21 cellular contexts compared by ENCODE assay signal in the genomic region with DNA sequence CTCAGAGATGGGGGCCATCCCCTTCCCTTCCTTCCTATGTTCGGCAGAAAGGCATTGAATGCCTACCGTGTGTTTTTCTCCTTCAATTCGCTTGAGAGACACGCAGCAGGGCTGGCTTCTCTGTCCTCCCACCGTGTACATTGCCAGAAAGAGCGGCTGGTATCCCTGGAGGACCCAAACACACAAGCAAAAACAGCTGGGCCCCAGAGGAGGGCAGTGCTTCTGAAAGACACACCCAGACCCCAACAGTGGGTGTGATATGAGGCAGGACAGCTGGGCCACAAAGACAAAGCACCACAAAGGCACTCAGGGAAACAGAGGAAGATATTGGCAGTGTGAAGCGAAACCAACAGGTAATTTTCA.
DNase-seq lines count a peak whose midpoint lies in the region; ATAC-seq, FAIRE-seq and TF ChIP-seq lines count a peak whose summit lies in the region.
"Had no signal": no experiment of that assay in that cellular context is flagged by ENCODE, and none has a peak within 500 bp of the region (broad histone marks: within the 10 kb centered on the region; RNA-seq: fewer than 3 reads in every experiment).

No MANE protein-coding gene starts in this region.

- peaks cover 4% of the 10 kb centered on the region; the same call in 1 of the 2 replicates for H3K79me2 ChIP-seq in HCT116 (ENCODE audit: insufficient read depth, low read length)
- no peaks in the 10 kb centered on the region for H3K79me2 ChIP-seq in astrocyte (ENCODE audit: insufficient read depth, low read length)

- H3K9me3 ChIP-seq in HCT116 (ENCODE audit: control insufficient read depth in 1 of 2, insufficient read depth in 1 of 2, low read depth in 1 of 2, low read length in 2 of 2) = no peaks in the 10 kb centered on the region
- no peaks in the 10 kb centered on the region for H3K9me3 ChIP-seq in astrocyte (ENCODE audit: insufficient read depth, low read depth, low read length)
- H3K9me3 ChIP-seq in left ventricle myocardium inferior (replicated peaks) = no peaks in the 10 kb centered on the region
- H3K9me3 ChIP-seq: psoas muscle had no signal

- H3K9me3 Mint-ChIP-seq in astrocyte (ENCODE audit: unreplicated experiment) = no peaks in the 10 kb centered on the region
- H3K9me3 Mint-ChIP-seq: activated naive CD8-positive, alpha-beta T cell treated with anti-CD3 and anti-CD28 coated beads, Interleukin-2, amount 50 U/mL, for 24 hours; activated T-helper 17 cell treated with anti-CD3 and anti-CD28 coated beads, Interleukin-2, amount 50 U/mL, for 72 hours; neural crest cell had no signal

- H3K36me3 ChIP-seq in HCT116 (ENCODE audit: control insufficient read depth in 1 of 2, insufficient read depth in 2 of 2, low read length in 2 of 2) (no peaks in the 10 kb centered on the region), astrocyte (ENCODE audit: insufficient read depth, low read length) (no peaks in the 10 kb centered on the region), left ventricle myocardium inferior (peaks cover 12% of the 10 kb centered on the region), rectal smooth muscle tissue (ENCODE audit: control insufficient read depth, insufficient read depth, low read length) (no peaks in the 10 kb centered on the region)

- POLR2A ChIA-PET in HCT116 (lab: Charles Lee) = interaction anchor here (1.5 kb wide), 1 partner anchor 10 kb away, joined by 3 read pairs; no protein-coding TSS in a partner anchor

- H3K27me3 ChIP-seq in HCT116 (ENCODE audit: insufficient read depth, low read length) = no peaks in the 10 kb centered on the region
- no peaks in the 10 kb centered on the region for H3K27me3 ChIP-seq in astrocyte (ENCODE audit: insufficient read depth, low read length)
- no peaks in the 10 kb centered on the region for H3K27me3 ChIP-seq in left ventricle myocardium inferior (ENCODE audit: low read depth)
- no peaks in the 10 kb centered on the region for H3K27me3 ChIP-seq in rectal smooth muscle tissue (ENCODE audit: control insufficient read depth, insufficient read depth, low read length)

- BruUV-seq in HCT116 (replicated peaks; lab: Mats Ljungman, UMichigan) = no TSS peak

- peak overlapping the region; percentile 61 for H3K4me2 ChIP-seq in HCT116 (ENCODE audit: low read length)
- H3K4me2 ChIP-seq in astrocyte (ENCODE audit: low read length) = peak overlapping the region; percentile 44

- TF ChIP-seq CTCF in HCT116 (IDR thresholded peaks at IDR 0.05 in 2 of 3, conservative IDR thresholded peaks at IDR 0.05 in 1 of 3; ENCODE audit: borderline replicate concordance in 1 of 3, insufficient read depth in 1 of 3, low read depth in 2 of 3, low read length in 2 of 3) = no peak
- no peak for TF ChIP-seq CTCF in astrocyte (IDR thresholded peaks at IDR 0.05; ENCODE audit: insufficient read depth, low read depth, low read length)
- no peak for TF ChIP-seq CTCF in left ventricle myocardium inferior (IDR thresholded peaks at IDR 0.05; ENCODE audit: borderline replicate concordance)

- RAD21 ChIA-PET in HCT116 (lab: Charles Lee; ENCODE audit: low non-redundant PET in 1 of 2, low total read pairs in 2 of 2, uncharacterized antibody in 2 of 2, unreplicated experiment in 2 of 2) = interaction anchor here in 1 of 2 experiments (0.5 kb wide), 1 partner anchor 551 kb away, joined by 4 read pairs; no protein-coding TSS in a partner anchor

- H3K4me3 ChIP-seq in HCT116 (replicated peaks in 1 of 2; ENCODE audit: low read depth in 1 of 2, low read length in 2 of 2) (peak overlapping the region in 1 of 2 experiments; percentile 13; a peak in 2 of 4 replicates), astrocyte (ENCODE audit: insufficient read depth, low read depth, low read length) (no peak overlapping the region), left ventricle myocardium inferior (no peak overlapping the region), rectal smooth muscle tissue (ENCODE audit: low read length) (no peak overlapping the region)
- H3K4me3 ChIP-seq: psoas muscle, SK-N-MC had no signal

- DNase-seq in HCT116 (ENCODE audit: low read depth, low spot score) = no peak
- peak; percentile 26 for DNase-seq in astrocyte (ENCODE audit: low read depth)
- DNase-seq in left ventricle myocardium inferior = no peak
- no peak for DNase-seq in CD1c-positive myeloid dendritic cell (ENCODE audit: extremely low spot score)
- DNase-seq in stimulated activated CD4-positive, alpha-beta T cell treated with anti-CD3 and anti-CD28 coated beads, Interleukin-12 subunit alpha, Interleukin-12 subunit beta, amount 100 ng/mL, for 4 hours = no peak
- no peak for DNase-seq in stimulated activated CD4-positive, alpha-beta T cell treated with anti-CD3 and anti-CD28 coated beads, Interleukin-2, amount 100 ng/mL, for 48 hours
- DNase-seq: activated CD4-positive, alpha-beta T cell treated with anti-CD3 and anti-CD28 coated beads for 1 hour; activated naive CD8-positive, alpha-beta T cell treated with anti-CD3 and anti-CD28 coated beads, Interleukin-2, amount 50 U/mL, for 24 hours; caudate nucleus; foreskin fibroblast; NCI-H2081; NCI-H748 treated with DMSO at 0.1 percent for 48 hours; OCI-M1; psoas muscle; T-helper 9 cell had no signal

- H3K36me3 Mint-ChIP-seq in astrocyte (ENCODE audit: low read depth, unreplicated experiment) = peaks cover 5% of the 10 kb centered on the region

- H3K27me3 Mint-ChIP-seq in astrocyte (ENCODE audit: low read depth, unreplicated experiment) = no peaks in the 10 kb centered on the region
- H3K27me3 Mint-ChIP-seq: activated naive CD8-positive, alpha-beta T cell treated with anti-CD3 and anti-CD28 coated beads, Interleukin-2, amount 50 U/mL, for 24 hours; activated T-helper 17 cell treated with anti-CD3 and anti-CD28 coated beads, Interleukin-2, amount 50 U/mL, for 72 hours had no signal

- H3K4me1 ChIP-seq in HCT116 (ENCODE audit: control insufficient read depth in 1 of 2, insufficient read depth in 2 of 2, low read length in 2 of 2) = peaks cover 18 to 46% of the 10 kb centered on the region in 2 experiments
- H3K4me1 ChIP-seq in astrocyte (ENCODE audit: insufficient read depth, low read length) = peaks cover 11% of the 10 kb centered on the region
- H3K4me1 ChIP-seq in left ventricle myocardium inferior = peaks cover 34% of the 10 kb centered on the region
- H3K4me1 ChIP-seq in rectal smooth muscle tissue (ENCODE audit: control insufficient read depth, insufficient read depth, low read length) = peaks cover 6% of the 10 kb centered on the region
- H3K4me1 ChIP-seq: psoas muscle had no signal

- H3K9me2 ChIP-seq in HCT116 (ENCODE audit: insufficient read depth) = no peaks in the 10 kb centered on the region

- H3K27ac Mint-ChIP-seq in astrocyte (ENCODE audit: unreplicated experiment) = peak overlapping the region; percentile 100
- H3K27ac Mint-ChIP-seq: activated naive CD8-positive, alpha-beta T cell treated with anti-CD3 and anti-CD28 coated beads, Interleukin-2, amount 50 U/mL, for 24 hours; activated T-helper 17 cell treated with anti-CD3 and anti-CD28 coated beads, Interleukin-2, amount 50 U/mL, for 72 hours had no signal

- TF ChIP-seq RAD21 in HCT116 (IDR thresholded peaks at IDR 0.05; ENCODE audit: low read depth) = no peak

- peaks cover 13% of the 10 kb centered on the region for H3K4me1 Mint-ChIP-seq in astrocyte (ENCODE audit: low read depth, unreplicated experiment)
- H3K4me1 Mint-ChIP-seq: activated naive CD8-positive, alpha-beta T cell treated with anti-CD3 and anti-CD28 coated beads, Interleukin-2, amount 50 U/mL, for 24 hours; activated T-helper 17 cell treated with anti-CD3 and anti-CD28 coated beads, Interleukin-2, amount 50 U/mL, for 72 hours had no signal

- no peak overlapping the region for H2AFZ ChIP-seq in HCT116 (ENCODE audit: low read depth, low read length, poor library complexity, severe bottlenecking)
- H2AFZ ChIP-seq in astrocyte (ENCODE audit: low read depth, low read length) = peak overlapping the region; percentile 32

- intact Hi-C loops in HCT116 (cut with micrococcal nuclease) (no loop called here), left ventricle myocardium inferior (cut with micrococcal nuclease) (no loop called here)

- CTCF ChIA-PET in HCT116 (lab: Charles Lee) = no interaction called here

- H3K9ac ChIP-seq in HCT116 (ENCODE audit: low read length) (peak overlapping the region; percentile 51), astrocyte (ENCODE audit: low read length) (peak overlapping the region; percentile 53), rectal smooth muscle tissue (ENCODE audit: low read length) (no peak overlapping the region)

- no peak for TF ChIP-seq POLR2A in HCT116 (IDR thresholded peaks at IDR 0.05; ENCODE audit: borderline replicate concordance, extremely low read depth, insufficient read depth, insufficient read length)

- H4K20me1 ChIP-seq in HCT116 (ENCODE audit: insufficient read depth) = no peaks in the 10 kb centered on the region
- H4K20me1 ChIP-seq in astrocyte (ENCODE audit: insufficient read depth, low read length) = no peaks in the 10 kb centered on the region

- FAIRE-seq in astrocyte (lab: Jason Lieb, UNC) = no peak
- FAIRE-seq: endometrium had no signal

- peak; percentile 39 for ATAC-seq in HCT116
- ATAC-seq in HG03280 (IDR thresholded peaks at IDR 0.05; ENCODE audit: unreplicated experiment) = no peak
- ATAC-seq: activated naive CD8-positive, alpha-beta T cell treated with anti-CD3 and anti-CD28 coated beads, Interleukin-2, amount 50 U/mL, for 24 hours; activated T-helper 17 cell treated with anti-CD3 and anti-CD28 coated beads, Interleukin-2, amount 50 U/mL, for 72 hours had no signal

- H3K4me3 Mint-ChIP-seq in astrocyte (ENCODE audit: unreplicated experiment) = no peak overlapping the region
- H3K4me3 Mint-ChIP-seq: activated naive CD8-positive, alpha-beta T cell treated with anti-CD3 and anti-CD28 coated beads, Interleukin-2, amount 50 U/mL, for 24 hours; activated T-helper 17 cell treated with anti-CD3 and anti-CD28 coated beads, Interleukin-2, amount 50 U/mL, for 72 hours; neural crest cell had no signal

- H3K27ac ChIP-seq in HCT116 (ENCODE audit: low read depth, low read length) (no peak overlapping the region), astrocyte (ENCODE audit: low read depth, low read length) (peak overlapping the region; percentile 26), left ventricle myocardium inferior (replicated peaks) (peak overlapping the region; percentile 86), rectal smooth muscle tissue (ENCODE audit: low read depth, low read length) (peak overlapping the region; percentile 53)
- H3K27ac ChIP-seq: psoas muscle, SK-N-MC had no signal

TF ChIP-seq in HCT116, 20 proteins besides CTCF, POLR2A, EP300 and RAD21 (continues in another document):
- TF ChIP-seq CEBPB (IDR thresholded peaks at IDR 0.05; ENCODE audit: low read depth) (no peak), TCF7L2 (IDR thresholded peaks at IDR 0.05; ENCODE audit: borderline replicate concordance, extremely low read depth, insufficient read depth, insufficient read length) (no peak), CBX3 (IDR thresholded peaks at IDR 0.05; ENCODE audit: low read depth) (no peak), SIN3A (IDR thresholded peaks at IDR 0.05; ENCODE audit: low read depth) (no peak), EGR1 (IDR thresholded peaks at IDR 0.05; ENCODE audit: low read depth) (no peak), JUND (IDR thresholded peaks at IDR 0.05) (no peak)
- TF ChIP-seq, protein P1, sequence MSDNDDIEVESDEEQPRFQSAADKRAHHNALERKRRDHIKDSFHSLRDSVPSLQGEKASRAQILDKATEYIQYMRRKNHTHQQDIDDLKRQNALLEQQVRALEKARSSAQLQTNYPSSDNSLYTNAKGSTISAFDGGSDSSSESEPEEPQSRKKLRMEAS (IDR thresholded peaks at IDR 0.05) = no peak
